In genomic region chr18:13615432-13615861, GRCh38 we compare ENCODE assay signal across 1 cellular context.
TF ChIP-seq lines count a peak whose summit lies in the region.

No MANE protein-coding gene starts in this region.

TF ChIP-seq in GM23338, 12 proteins besides CTCF, POLR2A, EP300 and RAD21 (continued from another document):
- TF ChIP-seq JUNB (IDR thresholded peaks at IDR 0.05; ENCODE audit: unreplicated experiment) (no peak), POLR2AphosphoS5 (IDR thresholded peaks at IDR 0.05; ENCODE audit: low read depth) (no peak), CREB1 (CRISPR knock-in tag; IDR thresholded peaks at IDR 0.05; ENCODE audit: low read depth) (no peak), ETS1 (IDR thresholded peaks at IDR 0.05) (no peak), ZNF114 (CRISPR knock-in tag; IDR thresholded peaks at IDR 0.05) (no peak), REST (IDR thresholded peaks at IDR 0.05; ENCODE audit: unreplicated experiment) (no peak), ZNF331 (CRISPR knock-in tag; IDR thresholded peaks at IDR 0.05; ENCODE audit: low read depth) (no peak), EZH2phosphoT487 (IDR thresholded peaks at IDR 0.05; ENCODE audit: unreplicated experiment) (no peak), NANOG (IDR thresholded peaks at IDR 0.05; ENCODE audit: borderline replicate concordance) (no peak)
